In genomic region chr14:105483300-105484068, GRCh38 we compare ENCODE assay signal across 10 cellular contexts. TPM values are rescaled to one million over a fixed set of nuclear protein-coding genes. Genes with fewer than 3 reads are reported as not detected.
DNase-seq lines count a peak whose midpoint lies in the region; ATAC-seq, FAIRE-seq and TF ChIP-seq lines count a peak whose summit lies in the region.
"Had no signal": no experiment of that assay in that cellular context is flagged by ENCODE, and none has a peak within 500 bp of the region (broad histone marks: within the 10 kb centered on the region; RNA-seq: fewer than 3 reads in every experiment).

No MANE protein-coding gene starts in this region.

- POLR2A ChIA-PET in A549 (lab: Yijun Ruan, JAX) (no interaction called here), Caco-2 (lab: Charles Lee) (no interaction called here)

- H3K9ac ChIP-seq in endocrine pancreas (ENCODE audit: control insufficient read depth, insufficient read depth, low read length), result peak overlapping the region; percentile 62

- TF ChIP-seq EP300 in A549 (IDR thresholded peaks at IDR 0.05), result no peak

- TF ChIP-seq CTCF in A549 (IDR thresholded peaks at IDR 0.05) (no peak), HFFc6 (IDR thresholded peaks at IDR 0.05) (no peak), osteocyte (IDR thresholded peaks at IDR 0.05) (no peak), Caco-2 (IDR thresholded peaks at IDR 0.05; ENCODE audit: insufficient read depth in 1 of 2, low read depth in 1 of 2, low read length in 1 of 2, severe bottlenecking in 1 of 2, unreplicated experiment in 1 of 2) (no peak)

- no peaks in the 10 kb centered on the region for H3K27me3 ChIP-seq in endocrine pancreas (ENCODE audit: control insufficient read depth, insufficient read depth, low read length)
- no peaks in the 10 kb centered on the region; the same call in 1 of the 2 replicates for H3K27me3 ChIP-seq in Caco-2 (replicated peaks; ENCODE audit: control insufficient read depth, insufficient read depth, low read length)

- H3K9me3 Mint-ChIP-seq in HFFc6 (no peaks in the 10 kb centered on the region), osteocyte (ENCODE audit: unreplicated experiment) (no peaks in the 10 kb centered on the region), Caco-2 (ENCODE audit: unreplicated experiment) (no peaks in the 10 kb centered on the region)

- H3K4me3 Mint-ChIP-seq in HFFc6, result no peak overlapping the region
- peak overlapping the region; percentile 40 for H3K4me3 Mint-ChIP-seq in osteocyte (ENCODE audit: unreplicated experiment)
- no peak overlapping the region for H3K4me3 Mint-ChIP-seq in Caco-2 (ENCODE audit: unreplicated experiment)

- no peak for TF ChIP-seq POLR2A in A549 (IDR thresholded peaks at IDR 0.05; ENCODE audit: low read length)

- peaks cover 24% of the 10 kb centered on the region for H3K4me1 Mint-ChIP-seq in HFFc6 (ENCODE audit: low read depth)
- peaks cover 60% of the 10 kb centered on the region for H3K4me1 Mint-ChIP-seq in osteocyte (ENCODE audit: unreplicated experiment)
- peaks cover 13% of the 10 kb centered on the region for H3K4me1 Mint-ChIP-seq in Caco-2 (ENCODE audit: low read depth, unreplicated experiment)

- H3K4me1 ChIP-seq in A549 (peaks cover 84% of the 10 kb centered on the region), endocrine pancreas (ENCODE audit: control insufficient read depth, insufficient read depth, low read length) (no peaks in the 10 kb centered on the region), Caco-2 (peaks cover 42% of the 10 kb centered on the region)

- H3K36me3 ChIP-seq in endocrine pancreas (ENCODE audit: control insufficient read depth, insufficient read depth, low read length) (no peaks in the 10 kb centered on the region), Caco-2 (ENCODE audit: control insufficient read depth, insufficient read depth, low read length) (no peaks in the 10 kb centered on the region)

- CTCF ChIA-PET in A549 (lab: Yijun Ruan, JAX), result interaction anchor here (1.0 to 4.7 kb wide), 4 partner anchors 13 to 45 kb away, joined by 3 to 107 read pairs (median 27); no protein-coding TSS in a partner anchor
- CTCF ChIA-PET in Caco-2 (lab: Charles Lee), result no interaction called here

- no TSS peak for BruUV-seq in Caco-2 (replicated peaks; lab: Mats Ljungman, UMichigan)

- intact Hi-C loops in Caco-2 (cut with micrococcal nuclease; ENCODE audit: unreplicated experiment), result no loop called here

- no peak for ATAC-seq in A549
- no peak for ATAC-seq in HG02571 (IDR thresholded peaks at IDR 0.05; ENCODE audit: unreplicated experiment)

- FAIRE-seq in A549 (lab: Jason Lieb, UNC), result no peak
- FAIRE-seq: GM18507 had no signal

- 54% methylated on average over 10 of the region's 18 CpGs for WGBS in A549 (ENCODE audit: missing lambda C conversion rate)

- no peak overlapping the region for H3K4me3 ChIP-seq in A549
- no peak overlapping the region for H3K4me3 ChIP-seq in endocrine pancreas (ENCODE audit: control insufficient read depth, insufficient read depth, low read length)
- H3K4me3 ChIP-seq in Caco-2 (ENCODE audit: low read depth, low read length), result no peak overlapping the region

- H3K27me3 Mint-ChIP-seq in HFFc6 (ENCODE audit: insufficient read depth), result peaks cover 14% of the 10 kb centered on the region
- H3K27me3 Mint-ChIP-seq in osteocyte (ENCODE audit: unreplicated experiment), result no peaks in the 10 kb centered on the region
- peaks cover 4% of the 10 kb centered on the region for H3K27me3 Mint-ChIP-seq in Caco-2 (ENCODE audit: insufficient read depth, unreplicated experiment)

- H3K27ac Mint-ChIP-seq in HFFc6 (peak overlapping the region; percentile 100), osteocyte (ENCODE audit: unreplicated experiment) (peak overlapping the region; percentile 100), Caco-2 (ENCODE audit: unreplicated experiment) (no peak overlapping the region)

- peak overlapping the region; percentile 99 for H3K4me2 ChIP-seq in A549

- H3K9me3 ChIP-seq in A549 (no peaks in the 10 kb centered on the region), endocrine pancreas (ENCODE audit: control insufficient read depth, low read length) (no peaks in the 10 kb centered on the region), Caco-2 (no peaks in the 10 kb centered on the region)

- H3K36me3 Mint-ChIP-seq in HFFc6 (ENCODE audit: low read depth), result no peaks in the 10 kb centered on the region
- peaks cover 2% of the 10 kb centered on the region for H3K36me3 Mint-ChIP-seq in osteocyte (ENCODE audit: unreplicated experiment)
- no peaks in the 10 kb centered on the region for H3K36me3 Mint-ChIP-seq in Caco-2 (ENCODE audit: insufficient read depth, unreplicated experiment)

- TF ChIP-seq RAD21 in A549 (conservative IDR thresholded peaks at IDR 0.05 in 1 of 2, IDR thresholded peaks at IDR 0.05 in 1 of 2), result no peak

- peak in 1 of 2 experiments; percentile 60 for DNase-seq in A549 (ENCODE audit: low read depth in 1 of 2, low spot score in 1 of 2)
- no peak for DNase-seq in HFFc6
- DNase-seq in osteocyte (ENCODE audit: extremely low spot score, unreplicated experiment), result no peak
- DNase-seq in cerebellum (ENCODE audit: low spot score), result no peak
- DNase-seq in Caco-2, result no peak
- DNase-seq in NCI-H187 treated with DMSO at 0.1 percent for 48 hours (lab: John Stamatoyannopoulos, UW), result no peak
- DNase-seq: occipital lobe had no signal

- peak overlapping the region; percentile 99 to 100 for H3K27ac ChIP-seq in A549

TF ChIP-seq in A549, 52 proteins besides CTCF, POLR2A, EP300 and RAD21 (continues in another document):
- no peak for TF ChIP-seq SMC3 (IDR thresholded peaks at IDR 0.05)
- TF ChIP-seq TP53 (CRISPR knock-in tag; IDR thresholded peaks at IDR 0.05), result no peak
- TF ChIP-seq HEYL (CRISPR knock-in tag; IDR thresholded peaks at IDR 0.05), result no peak
- no peak for TF ChIP-seq MAX (IDR thresholded peaks at IDR 0.05)
- no peak for TF ChIP-seq JUN (IDR thresholded peaks at IDR 0.05)
- no peak for TF ChIP-seq EHF (CRISPR knock-in tag; IDR thresholded peaks at IDR 0.05)
- no peak for TF ChIP-seq NR3C1 (IDR thresholded peaks at IDR 0.05)
- TF ChIP-seq GATA3 (IDR thresholded peaks at IDR 0.05; ENCODE audit: borderline replicate concordance), result no peak
- TF ChIP-seq KDM5A (IDR thresholded peaks at IDR 0.05), result no peak
- TF ChIP-seq TFCP2L1 (CRISPR knock-in tag; IDR thresholded peaks at IDR 0.05), result no peak
- TF ChIP-seq ATOH8 (CRISPR knock-in tag; IDR thresholded peaks at IDR 0.05; ENCODE audit: low read depth), result no peak
- TF ChIP-seq ZFP36 (IDR thresholded peaks at IDR 0.05; ENCODE audit: borderline replicate concordance, partially characterized antibody), result no peak
- TF ChIP-seq ZSCAN20 (CRISPR knock-in tag; IDR thresholded peaks at IDR 0.05), result no peak

RNA-seq across cellular contexts. Expression of gene CRIP1, which starts 3.2 kb away (rescaled TPM):
- polyA plus RNA-seq in A549 (2011; rRNA removed) (196 and 280 TPM in 2 replicates), A549 (2017; fragmentation: RNase III; extraction: RNeasy Plus Mini Kit Qiagen cat#74134 plus additional on column Dnase treatment) (837 to 1,023 TPM (median 999 TPM) in 3 replicates)
- 1,772 and 1,826 TPM in 2 replicates for polyA plus RNA-seq in A549 (2012; cell fraction: cytosol; rRNA removed)
- polyA plus RNA-seq in A549 (2012; cell fraction: nucleus; rRNA removed), result 674 and 890 TPM in 2 replicates
- polyA minus RNA-seq in A549 (2011; rRNA and poly(A)+ RNA removed), result 60.5 and 132 TPM in 2 replicates
- total RNA-seq in HFFc6 (2021; fragmentation: NEBNext Ultra II Directional; extraction: Animal tissue kit (Norgen Biotek cat#: 25700)), result 10 to 100 TPM in 4 of 6 experiments, 1 to 10 TPM in 2; 4.8 to 55.2 (median 42.3) TPM
- total RNA-seq in osteocyte (31.0 and 34.1 TPM in 2 replicates), cerebellum (0.73 TPM), Caco-2 (2022) (46.0 and 75.1 TPM in 2 replicates)

RNA-seq across cellular contexts. Expression of gene TEDC1, which starts 7.6 kb away (rescaled TPM):
- polyA plus RNA-seq in A549 (2011; rRNA removed) (12.7 and 13.4 TPM in 2 replicates), A549 (2017; fragmentation: RNase III; extraction: RNeasy Plus Mini Kit Qiagen cat#74134 plus additional on column Dnase treatment) (35.1 to 39.6 TPM (median 37.5 TPM) in 3 replicates)
- polyA plus RNA-seq in A549 (2012; cell fraction: cytosol; rRNA removed), result 58.9 and 70.0 TPM in 2 replicates
- polyA plus RNA-seq in A549 (2012; cell fraction: nucleus; rRNA removed), result 139 and 189 TPM in 2 replicates
- polyA minus RNA-seq in A549 (2011; rRNA and poly(A)+ RNA removed), result 5.5 and 9.7 TPM in 2 replicates
- total RNA-seq in HFFc6 (2021; fragmentation: NEBNext Ultra II Directional; extraction: Animal tissue kit (Norgen Biotek cat#: 25700)), result 10 to 100 TPM in 5 of 6 experiments, 1 to 10 TPM in 1; 9.1 to 12.9 (median 12.7) TPM
- total RNA-seq in osteocyte (8.4 and 11.0 TPM in 2 replicates), cerebellum (6.8 TPM), Caco-2 (2022) (30.3 and 30.8 TPM in 2 replicates)

RNA-seq across cellular contexts. Expression of gene CRIP2, which starts 8.9 kb away (rescaled TPM):
- polyA plus RNA-seq in A549 (2011; rRNA removed) (36.2 and 41.0 TPM in 2 replicates), A549 (2017; fragmentation: RNase III; extraction: RNeasy Plus Mini Kit Qiagen cat#74134 plus additional on column Dnase treatment) (55.6 to 68.4 TPM (median 67.3 TPM) in 3 replicates)
- polyA plus RNA-seq in A549 (2012; cell fraction: cytosol; rRNA removed), result 192 and 210 TPM in 2 replicates
- 220 and 295 TPM in 2 replicates for polyA plus RNA-seq in A549 (2012; cell fraction: nucleus; rRNA removed)
- polyA minus RNA-seq in A549 (2011; rRNA and poly(A)+ RNA removed), result 8.9 and 14.4 TPM in 2 replicates
- 10 to 100 TPM in 4 of 6 experiments, 1 to 10 TPM in 2; 6.9 to 22.4 (median 21.0) TPM for total RNA-seq in HFFc6 (2021; fragmentation: NEBNext Ultra II Directional; extraction: Animal tissue kit (Norgen Biotek cat#: 25700))
- total RNA-seq in osteocyte (183 and 191 TPM in 2 replicates), cerebellum (49.7 TPM), Caco-2 (2022) (0.88 and 1.5 TPM in 2 replicates)

RNA-seq across cellular contexts. Expression of gene TMEM121, which starts 42.9 kb away (rescaled TPM):
- polyA plus RNA-seq in A549 (2011; rRNA removed), result 2.3 and 2.4 TPM in 2 replicates
- polyA plus RNA-seq in A549 (2012; cell fraction: cytosol; rRNA removed), result 9.5 and 17.3 TPM in 2 replicates
- 10.8 and 20.0 TPM in 2 replicates for polyA plus RNA-seq in A549 (2012; cell fraction: nucleus; rRNA removed)
- 4.3 to 5.7 TPM (median 5.6 TPM) in 3 replicates for polyA plus RNA-seq in A549 (2017; fragmentation: RNase III; extraction: RNeasy Plus Mini Kit Qiagen cat#74134 plus additional on column Dnase treatment)
- 0.74 and 1.4 TPM in 2 replicates for polyA minus RNA-seq in A549 (2011; rRNA and poly(A)+ RNA removed)
- 1 to 10 TPM; 3.0 to 4.2 (median 3.4) TPM for total RNA-seq in HFFc6 (2021; fragmentation: NEBNext Ultra II Directional; extraction: Animal tissue kit (Norgen Biotek cat#: 25700))
- 3.3 and 3.6 TPM in 2 replicates for total RNA-seq in osteocyte
- total RNA-seq in cerebellum, result 12.5 TPM
- 0.28 TPM in 1 of 2 replicates, not detected in the other for total RNA-seq in Caco-2 (2022)
